14 cellular contexts compared by ENCODE assay signal in genomic region chr13:75445717-75446529, GRCh38. TPM values are rescaled to one million over a fixed set of nuclear protein-coding genes. Genes with fewer than 3 reads are reported as not detected.
DNase-seq lines count a peak whose midpoint lies in the region; ATAC-seq, FAIRE-seq and TF ChIP-seq lines count a peak whose summit lies in the region.
"Had no signal": no experiment of that assay in that cellular context is flagged by ENCODE, and none has a peak within 500 bp of the region (broad histone marks: within the 10 kb centered on the region; RNA-seq: fewer than 3 reads in every experiment).

No MANE protein-coding gene starts in this region.

- no peak for FAIRE-seq in K562 (lab: Jason Lieb, UNC)
- FAIRE-seq: GM12878 had no signal

- H3K4me2 ChIP-seq in K562 (ENCODE audit: insufficient read depth, low read length) (no peak overlapping the region), osteoblast (ENCODE audit: insufficient read depth, low read length) (peak overlapping the region; percentile 80)

- TF ChIP-seq RAD21 in K562 (CRISPR knock-in tag; conservative IDR thresholded peaks at IDR 0.05 in 1 of 2, IDR thresholded peaks at IDR 0.05 in 1 of 2), result no peak

- no peaks in the 10 kb centered on the region for H3K9me3 Mint-ChIP-seq in activated T-helper 2 cell treated with anti-CD3 and anti-CD28 coated beads, Interferon-gamma antibody, Interleukin-2, Interleukin-4, amounts not matched to agents 10 μg/mL and 5 μg/mL and 100 μg/mL, durations not matched to agents 14 hours and 24 hours and 36 hours

- H3K4me1 ChIP-seq in K562 (replicated peaks in 1 of 2; ENCODE audit: control insufficient read depth in 2 of 2, insufficient read depth in 2 of 2, low read length in 2 of 2) (no peaks in the 10 kb centered on the region; a peak in 3 of 5 replicates), osteoblast (ENCODE audit: insufficient read depth, low read length) (peaks cover 11% of the 10 kb centered on the region)

- DNase-seq in GM03348 (ENCODE audit: low spot score) (peak; percentile 57), K562 (ENCODE audit: extremely low read depth in 1 of 4, low spot score in 3 of 4) (no peak), Right ventricle myocardium superior (no peak), osteoblast (ENCODE audit: insufficient read length, low spot score, missing footprints) (no peak), SIG-M5 treated with dmso at 0.1 percent for 504 hours (lab: John Stamatoyannopoulos, UW; ENCODE audit: unreplicated experiment) (no peak)
- DNase-seq in activated T-helper 2 cell treated with anti-CD3 and anti-CD28 coated beads, Interferon-gamma antibody, Interleukin-2, Interleukin-4, amounts not matched to agents 10 μg/mL and 5 μg/mL and 100 μg/mL, durations not matched to agents 14 hours and 24 hours and 36 hours (ENCODE audit: low spot score), result no peak
- DNase-seq: AML-193, NCI-H1092, NCI-H446, ovary had no signal

- no peak overlapping the region for H2AFZ ChIP-seq in K562 (ENCODE audit: low read depth, low read length)
- no peak overlapping the region for H2AFZ ChIP-seq in osteoblast (ENCODE audit: low read length)

- no peaks in the 10 kb centered on the region for H3K9me1 ChIP-seq in K562 (ENCODE audit: control insufficient read depth, insufficient read depth, low read length)

- H3K9ac ChIP-seq in K562 (ENCODE audit: insufficient read depth in 1 of 2, low read depth in 2 of 2, low read length in 2 of 2), result no peak overlapping the region

- no peaks in the 10 kb centered on the region for H3K27me3 ChIP-seq in K562 (ENCODE audit: control insufficient read depth in 2 of 2, insufficient read depth in 2 of 2, low read length in 2 of 2)
- H3K27me3 ChIP-seq in osteoblast (ENCODE audit: insufficient read depth, low read length), result no peaks in the 10 kb centered on the region
- H3K27me3 ChIP-seq: ovary had no signal

- in situ Hi-C loops in K562 (cut with MboI), result no loop called here

- H3K36me3 ChIP-seq in K562 (ENCODE audit: control insufficient read depth, insufficient read depth, low read length), result no peaks in the 10 kb centered on the region
- no peaks in the 10 kb centered on the region for H3K36me3 ChIP-seq in osteoblast (ENCODE audit: insufficient read depth, low read length)
- H3K36me3 ChIP-seq: ovary had no signal

- POLR2A ChIA-PET in K562 (lab: Yijun Ruan, JAX), result no interaction called here

- no peak overlapping the region for H3K27ac Mint-ChIP-seq in activated T-helper 2 cell treated with anti-CD3 and anti-CD28 coated beads, Interferon-gamma antibody, Interleukin-2, Interleukin-4, amounts not matched to agents 10 μg/mL and 5 μg/mL and 100 μg/mL, durations not matched to agents 14 hours and 24 hours and 36 hours
- H3K27ac Mint-ChIP-seq: activated naive CD8-positive, alpha-beta T cell had no signal

- no peak overlapping the region for H3K27ac ChIP-seq in K562 (ENCODE audit: extremely low read depth, low read depth, low read length)
- peak overlapping the region; percentile 28 for H3K27ac ChIP-seq in osteoblast (ENCODE audit: low read depth, low read length)

- CTCF ChIA-PET in K562 (lab: Yijun Ruan, JAX; ENCODE audit: low intra/inter-chr PET ratio), result no interaction called here

- WGBS in K562 (ENCODE audit: insufficient coverage, low coverage, missing lambda C conversion rate), result 24% methylated on average over 8 of the region's 8 CpGs

- TF ChIP-seq POLR2A in K562 (conservative IDR thresholded peaks at IDR 0.05), result no peak

- ATAC-seq in K562, result no peak
- ATAC-seq in Right ventricle myocardium superior (ENCODE audit: poor library complexity), result peak; percentile 84
- ATAC-seq in GM19397 (IDR thresholded peaks at IDR 0.05; ENCODE audit: unreplicated experiment), result no peak
- ATAC-seq in GM19035 (IDR thresholded peaks at IDR 0.05; ENCODE audit: unreplicated experiment), result no peak
- ATAC-seq: GM12878 had no signal

- TF ChIP-seq EP300 in K562 (IDR thresholded peaks at IDR 0.05; ENCODE audit: low read length), result no peak

- no peak overlapping the region for H3K4me3 Mint-ChIP-seq in activated T-helper 2 cell treated with anti-CD3 and anti-CD28 coated beads, Interferon-gamma antibody, Interleukin-2, Interleukin-4, amounts not matched to agents 10 μg/mL and 5 μg/mL and 100 μg/mL, durations not matched to agents 14 hours and 24 hours and 36 hours (ENCODE audit: low read depth)
- H3K4me3 Mint-ChIP-seq: activated naive CD8-positive, alpha-beta T cell had no signal

- TF ChIP-seq CTCF in K562 (IDR thresholded peaks at IDR 0.05 in 2 of 3, conservative IDR thresholded peaks at IDR 0.05 in 1 of 3; ENCODE audit: insufficient read depth in 2 of 3, low read depth in 1 of 3, low read length in 3 of 3) (no peak), osteoblast (IDR thresholded peaks at IDR 0.05; ENCODE audit: extremely low read depth, low read depth, low read length) (no peak)

- H3K36me3 Mint-ChIP-seq in activated T-helper 2 cell treated with anti-CD3 and anti-CD28 coated beads, Interferon-gamma antibody, Interleukin-2, Interleukin-4, amounts not matched to agents 10 μg/mL and 5 μg/mL and 100 μg/mL, durations not matched to agents 14 hours and 24 hours and 36 hours (ENCODE audit: low read depth), result no peaks in the 10 kb centered on the region
- H3K36me3 Mint-ChIP-seq: activated naive CD8-positive, alpha-beta T cell had no signal

- intact Hi-C loops in K562 (cut with micrococcal nuclease), result no loop called here
- intact Hi-C loops in Right ventricle myocardium superior (cut with DNase I), result no loop called here
- intact Hi-C loops in activated T-helper 2 cell treated with anti-CD3 and anti-CD28 coated beads, Interferon-gamma antibody, Interleukin-2, Interleukin-4, amounts not matched to agents 10 μg/mL and 5 μg/mL and 100 μg/mL, durations not matched to agents 14 hours and 24 hours and 36 hours (cut with micrococcal nuclease), result no loop called here

- H3K4me3 ChIP-seq in K562 (no peak overlapping the region), osteoblast (ENCODE audit: insufficient read depth, low read length) (peak overlapping the region; percentile 46)
- H3K4me3 ChIP-seq: GM12878, ovary had no signal

- no TSS peak for BruUV-seq in K562 (replicated peaks; lab: Mats Ljungman, UMichigan)

- H4K20me1 ChIP-seq in K562 (replicated peaks; ENCODE audit: control insufficient read depth, insufficient read depth, low read length), result no peaks in the 10 kb centered on the region
- peaks cover 13% of the 10 kb centered on the region for H4K20me1 ChIP-seq in osteoblast (ENCODE audit: insufficient read depth, low read length)

- no peaks in the 10 kb centered on the region for H3K4me1 Mint-ChIP-seq in activated T-helper 2 cell treated with anti-CD3 and anti-CD28 coated beads, Interferon-gamma antibody, Interleukin-2, Interleukin-4, amounts not matched to agents 10 μg/mL and 5 μg/mL and 100 μg/mL, durations not matched to agents 14 hours and 24 hours and 36 hours (ENCODE audit: low read depth)

- H3K9me3 ChIP-seq in K562 (replicated peaks; ENCODE audit: control insufficient read depth, insufficient read depth, low read depth, low read length) (no peaks in the 10 kb centered on the region), osteoblast (ENCODE audit: low read depth, low read length) (no peaks in the 10 kb centered on the region)
- H3K9me3 ChIP-seq: ovary had no signal

- H3K79me2 ChIP-seq in K562 (ENCODE audit: control insufficient read depth, insufficient read depth, low read length), result no peaks in the 10 kb centered on the region; the same call in 2 of the 3 replicates
- H3K79me2 ChIP-seq in osteoblast (ENCODE audit: insufficient read depth, low read length), result peaks cover 14% of the 10 kb centered on the region

- H3K27me3 Mint-ChIP-seq in activated T-helper 2 cell treated with anti-CD3 and anti-CD28 coated beads, Interferon-gamma antibody, Interleukin-2, Interleukin-4, amounts not matched to agents 10 μg/mL and 5 μg/mL and 100 μg/mL, durations not matched to agents 14 hours and 24 hours and 36 hours (ENCODE audit: low read depth), result no peaks in the 10 kb centered on the region

TF ChIP-seq in K562, 482 proteins besides CTCF, POLR2A, EP300 and RAD21 (continues in another document):
- no peak for TF ChIP-seq SMARCA4 (IDR thresholded peaks at IDR 0.05)
- TF ChIP-seq ZBTB17 (CRISPR knock-in tag; IDR thresholded peaks at IDR 0.05), result no peak
- TF ChIP-seq HLTF (IDR thresholded peaks at IDR 0.05), result no peak
- no peak for TF ChIP-seq ZC3H8 (IDR thresholded peaks at IDR 0.05)
- no peak for TF ChIP-seq CEBPG (CRISPR knock-in tag; IDR thresholded peaks at IDR 0.05)
- TF ChIP-seq CEBPG (tag; conservative IDR thresholded peaks at IDR 0.05 in 1 of 2, IDR thresholded peaks at IDR 0.05 in 1 of 2), result peak; percentile 20 to 26; a peak in 1 of 4 replicates
- TF ChIP-seq CEBPB (tag; IDR thresholded peaks at IDR 0.05), result peak; percentile 70

RNA-seq across cellular contexts. Expression of gene TBC1D4, which starts 36.0 kb away (rescaled TPM):
- 4.4 and 10.2 TPM in 2 replicates for total RNA-seq in K562 (2011; cell fraction: chromatin; rRNA removed; ENCODE audit: low replicate concordance)
- 3.3 and 5.4 TPM in 2 replicates for total RNA-seq in K562 (2011; cell fraction: nucleolus; rRNA removed)
- 4.2 and 4.5 TPM in 2 replicates for total RNA-seq in K562 (2011; cell fraction: nucleoplasm; rRNA removed)
- total RNA-seq in K562 (2014; rRNA removed) (6.4 and 8.5 TPM in 2 replicates), K562 (2014; rRNA removed; fragmentation: Illumina TruSeq; extraction: Trizol) (8.7 and 9.1 TPM in 2 replicates), K562 (2015; rRNA removed; fragmentation: Illumina TruSeq; extraction: Trizol) (8.0 and 8.9 TPM in 2 replicates), K562 (2021) (10.7 and 12.3 TPM in 2 replicates), Right ventricle myocardium superior (107 TPM), osteoblast (18.6 and 19.5 TPM in 2 replicates)
- polyA plus RNA-seq in K562 (2011; rRNA removed) (2.2 and 7.0 TPM in 2 replicates), K562 (2014; fragmentation: Illumina TruSeq; extraction: Trizol) (8.0 and 10.0 TPM in 2 replicates), K562 (2014; fragmentation: Nextera tagmentation; extraction: Ambion mirVana) (1 to 10 TPM; 2.8 to 2.9 TPM), K562 (2014; rRNA removed) (5.5 and 6.4 TPM in 2 replicates)
- polyA plus RNA-seq in K562 (2011; cell fraction: cytosol; rRNA removed), result 0.84 and 3.8 TPM in 2 replicates
- 2.0 and 9.5 TPM in 2 replicates for polyA plus RNA-seq in K562 (2011; cell fraction: nucleus; rRNA removed)
- 3.3 and 5.5 TPM in 2 replicates for polyA plus RNA-seq in K562 (2012)
- 2.5 and 13.1 TPM in 2 replicates for polyA minus RNA-seq in K562 (2011; rRNA and poly(A)+ RNA removed)
- polyA minus RNA-seq in K562 (2011; cell fraction: cytosol; rRNA and poly(A)+ RNA removed), result 2.1 and 8.5 TPM in 2 replicates
- polyA minus RNA-seq in K562 (2011; cell fraction: nucleus; rRNA and poly(A)+ RNA removed), result 1.6 and 4.8 TPM in 2 replicates
- total RNA-seq in activated T-helper 2 cell treated with anti-CD3 and anti-CD28 coated beads, Interferon-gamma antibody, Interleukin-2, Interleukin-4, amounts not matched to agents 10 μg/mL and 5 μg/mL and 100 μg/mL, durations not matched to agents 14 hours and 24 hours and 36 hours, result 36.4 and 39.7 TPM in 2 replicates
